ENCODE assay signal across 9 cellular contexts in the genomic region with DNA sequence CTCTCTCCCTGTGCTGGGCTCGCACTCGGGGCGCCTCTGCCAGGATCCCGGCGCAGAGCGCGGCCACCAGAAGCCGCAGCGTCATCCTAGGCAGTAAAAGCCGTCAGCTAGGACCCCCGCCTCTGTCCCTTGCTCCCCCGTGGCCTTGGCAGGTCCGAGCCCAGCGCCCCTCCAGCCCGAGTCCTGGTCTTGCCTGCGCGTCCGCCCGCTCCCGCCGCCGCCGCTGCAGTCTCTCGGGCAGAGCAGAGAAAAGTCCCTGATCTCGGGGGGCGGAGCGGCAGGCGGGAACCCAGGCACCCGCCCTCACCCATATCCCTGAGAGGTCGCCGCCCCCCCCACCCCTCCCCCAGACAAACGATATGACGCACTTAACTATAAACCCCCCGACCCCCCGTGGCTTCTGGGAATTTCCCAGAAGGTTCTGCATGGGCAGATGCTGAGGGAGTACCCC. TPM values are rescaled to one million over a fixed set of nuclear protein-coding genes. Genes with fewer than 3 reads are reported as not detected.
DNase-seq lines count a peak whose midpoint lies in the region; ATAC-seq and TF ChIP-seq lines count a peak whose summit lies in the region.
"Had no signal": no experiment of that assay in that cellular context is flagged by ENCODE, and none has a peak within 500 bp of the region (broad histone marks: within the 10 kb centered on the region; RNA-seq: fewer than 3 reads in every experiment).

COL7A1 (minus strand) TSS at position 255 of the 451 bp plus-strand sequence; CDS start at position 85, 170 bp downstream.

- peaks cover 17% of the 10 kb centered on the region for H3K4me1 Mint-ChIP-seq in stimulated activated naive CD8-positive, alpha-beta T cell treated with anti-CD3 and anti-CD28 coated beads, Interleukin-15, amount 100 ng/mL, for 72 hours
- peaks cover 4% of the 10 kb centered on the region in 2 donors for H3K4me1 Mint-ChIP-seq in effector memory CD8-positive, alpha-beta T cell (ENCODE audit: low read depth in 2 of 2)

- peak within 1 kb of the TSS; percentile 32 for H3K4me3 ChIP-seq in mesodermal cell (ENCODE audit: extremely low read depth, insufficient read depth, low read length, poor library complexity, severe bottlenecking)
- H3K4me3 ChIP-seq in vagina = peak within 1 kb of the TSS; percentile 63 to 68

- H3K27ac ChIP-seq in mesodermal cell (ENCODE audit: low read depth, low read length, severe bottlenecking) (peak within 1 kb of the TSS; percentile 84), vagina (peak within 1 kb of the TSS; percentile 94)

- H3K36me3 ChIP-seq in mesodermal cell (ENCODE audit: control insufficient read depth, insufficient read depth, low read length) = peaks cover 42% of the 10 kb centered on the region
- H3K36me3 ChIP-seq in vagina = peaks cover 0 to 27% of the 10 kb centered on the region in 2 donors

- no peak for TF ChIP-seq CTCF in vagina (IDR thresholded peaks at IDR 0.05)

- ATAC-seq in stimulated activated naive CD8-positive, alpha-beta T cell treated with anti-CD3 and anti-CD28 coated beads, Interleukin-15, amount 100 ng/mL, for 72 hours = peak; percentile 4
- no peak for ATAC-seq in stimulated activated naive CD8-positive, alpha-beta T cell treated with anti-CD3 and anti-CD28 coated beads, Interleukin-15, Interleukin-2, amounts not matched to agents 100 U/mL and 50 U/mL, for 24 hours
- peak; percentile 34 for ATAC-seq in effector memory CD8-positive, alpha-beta T cell (replicated peaks)
- no peak for ATAC-seq in HG03520 (IDR thresholded peaks at IDR 0.05; ENCODE audit: unreplicated experiment)

- H3K9me3 Mint-ChIP-seq in stimulated activated naive CD8-positive, alpha-beta T cell treated with anti-CD3 and anti-CD28 coated beads, Interleukin-15, amount 100 ng/mL, for 72 hours = no peaks in the 10 kb centered on the region
- H3K9me3 Mint-ChIP-seq in effector memory CD8-positive, alpha-beta T cell = no peaks in the 10 kb centered on the region

- no peak for DNase-seq in stimulated activated naive CD8-positive, alpha-beta T cell treated with anti-CD3 and anti-CD28 coated beads, Interleukin-15, amount 100 ng/mL, for 72 hours
- no peak for DNase-seq in stimulated activated naive CD8-positive, alpha-beta T cell treated with anti-CD3 and anti-CD28 coated beads, Interleukin-15, Interleukin-2, amounts not matched to agents 100 U/mL and 50 U/mL, for 24 hours
- DNase-seq in effector memory CD8-positive, alpha-beta T cell = no peak
- DNase-seq in vagina (ENCODE audit: extremely low spot score in 2 of 2) = no peak
- no peak for DNase-seq in NCI-H345 treated with DMSO at 0.1 percent for 48 hours (lab: John Stamatoyannopoulos, UW; ENCODE audit: unreplicated experiment)
- no peak for DNase-seq in DMS114 treated with DMSO at 0.1 percent for 48 hours (lab: John Stamatoyannopoulos, UW; ENCODE audit: unreplicated experiment)
- DNase-seq: DND-41 had no signal

- H3K9me3 ChIP-seq in mesodermal cell (ENCODE audit: control insufficient read depth, low read length) (no peaks in the 10 kb centered on the region), vagina (no peaks in the 10 kb centered on the region)

- no peaks in the 10 kb centered on the region for H3K27me3 ChIP-seq in vagina

- peak within 1 kb of the TSS in 1 of 2 donors; percentile 21 for H3K27ac Mint-ChIP-seq in stimulated activated naive CD8-positive, alpha-beta T cell treated with anti-CD3 and anti-CD28 coated beads, Interleukin-15, amount 100 ng/mL, for 72 hours
- peak within 1 kb of the TSS in 1 of 2 donors; percentile 18 for H3K27ac Mint-ChIP-seq in effector memory CD8-positive, alpha-beta T cell

- intact Hi-C loops in vagina (cut with DNase I) = no loop called here

- 11 to 13% methylated on average over 17 to 27 of the region's 35 CpGs for WGBS in mesodermal cell (ENCODE audit: insufficient coverage in 2 of 2), 2 experiments

- peaks cover 55% of the 10 kb centered on the region for H3K4me1 ChIP-seq in mesodermal cell (ENCODE audit: control insufficient read depth, insufficient read depth, low read length, poor library complexity, severe bottlenecking)
- H3K4me1 ChIP-seq in vagina = peaks cover 73% of the 10 kb centered on the region

- no peak for TF ChIP-seq POLR2A in vagina (IDR thresholded peaks at IDR 0.05)

- H3K36me3 Mint-ChIP-seq in effector memory CD8-positive, alpha-beta T cell (ENCODE audit: insufficient read depth) = peaks cover 15% of the 10 kb centered on the region

- peaks cover 62% of the 10 kb centered on the region for H3K27me3 Mint-ChIP-seq in stimulated activated naive CD8-positive, alpha-beta T cell treated with anti-CD3 and anti-CD28 coated beads, Interleukin-15, amount 100 ng/mL, for 72 hours
- peaks cover 34 to 57% of the 10 kb centered on the region in 2 donors for H3K27me3 Mint-ChIP-seq in effector memory CD8-positive, alpha-beta T cell

- H3K4me3 Mint-ChIP-seq in stimulated activated naive CD8-positive, alpha-beta T cell treated with anti-CD3 and anti-CD28 coated beads, Interleukin-15, amount 100 ng/mL, for 72 hours = peak within 1 kb of the TSS; percentile 41 to 62
- H3K4me3 Mint-ChIP-seq in effector memory CD8-positive, alpha-beta T cell = peak within 1 kb of the TSS; percentile 0 to 18

RNA-seq across cellular contexts. Expression of gene COL7A1, which starts in this region (rescaled TPM):
- polyA plus RNA-seq in mesodermal cell (2013, experiment 1 of 2) = 34.2 TPM
- 22.5 TPM for polyA plus RNA-seq in mesodermal cell (2013, experiment 2 of 2)
- total RNA-seq in vagina = 148 TPM

Comparison
In these comparisons a context has a peak if more than half of its experiments do, and no peak if none do; other contexts are left out.
1. ATAC-seq: peak in stimulated activated naive CD8-positive, alpha-beta T cell treated with anti-CD3 and anti-CD28 coated beads, Interleukin-15, amount 100 ng/mL, for 72 hours (single experiment) and effector memory CD8-positive, alpha-beta T cell (single experiment); none in stimulated activated naive CD8-positive, alpha-beta T cell treated with anti-CD3 and anti-CD28 coated beads, Interleukin-15, Interleukin-2, amounts not matched to agents 100 U/mL and 50 U/mL, for 24 hours (single experiment) and HG03520 (single experiment).